In the genomic region with DNA sequence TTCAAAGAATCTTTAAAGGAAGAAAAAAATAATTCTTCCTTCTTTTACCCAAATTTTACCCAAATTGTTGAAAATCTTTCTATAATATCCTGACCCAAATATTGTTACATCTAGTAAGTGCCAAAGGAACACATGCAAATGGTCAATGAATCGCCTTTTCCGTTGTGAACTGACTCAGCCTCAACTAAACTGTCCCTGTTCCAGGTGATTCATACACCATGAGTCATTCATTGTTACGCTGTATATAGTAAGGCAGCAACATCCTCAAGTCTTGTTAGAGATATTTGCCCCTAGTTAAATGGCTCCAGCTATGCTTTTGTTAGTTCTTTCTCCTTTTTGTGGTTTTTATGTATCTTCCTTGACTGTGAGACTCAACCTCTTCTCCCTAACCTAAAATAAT, we compare ENCODE assay signal across 1 cellular context.
TF ChIP-seq lines count a peak whose summit lies in the region.

No MANE protein-coding gene starts in this region.

TF ChIP-seq in HCT116, 20 proteins besides CTCF, POLR2A, EP300 and RAD21 (continued from another document):
- TF ChIP-seq POLR2AphosphoS5 (IDR thresholded peaks at IDR 0.05; ENCODE audit: low read depth, low read length) (peak; percentile 46; the same call in 1 of the 2 replicates), YY1 (IDR thresholded peaks at IDR 0.05; ENCODE audit: extremely low read depth, insufficient replicate concordance, low read depth, low read length) (peak; percentile 40), ELF1 (IDR thresholded peaks at IDR 0.05; ENCODE audit: borderline replicate concordance, low read depth) (no peak), CEBPB (IDR thresholded peaks at IDR 0.05; ENCODE audit: low read depth) (peak; percentile 54), FOSL1 (IDR thresholded peaks at IDR 0.05; ENCODE audit: low read depth) (peak; percentile 99), SP1 (IDR thresholded peaks at IDR 0.05; ENCODE audit: low read depth) (peak; percentile 88), SRF (IDR thresholded peaks at IDR 0.05; ENCODE audit: low read depth) (peak; percentile 82), JUND (IDR thresholded peaks at IDR 0.05) (peak; percentile 99), EGR1 (IDR thresholded peaks at IDR 0.05; ENCODE audit: low read depth) (no peak), TCF7L2 (IDR thresholded peaks at IDR 0.05; ENCODE audit: borderline replicate concordance, extremely low read depth, insufficient read depth, insufficient read length) (no peak), ZNF274 (IDR thresholded peaks at IDR 0.05; ENCODE audit: low read depth, low read length) (no peak), EZH2phosphoT487 (IDR thresholded peaks at IDR 0.05; ENCODE audit: borderline replicate concordance) (no peak), CBX3 (IDR thresholded peaks at IDR 0.05; ENCODE audit: low read depth) (peak; percentile 83; the same call in 1 of the 2 replicates), EZH2 (IDR thresholded peaks at IDR 0.05) (no peak)
- TF ChIP-seq, protein P1, sequence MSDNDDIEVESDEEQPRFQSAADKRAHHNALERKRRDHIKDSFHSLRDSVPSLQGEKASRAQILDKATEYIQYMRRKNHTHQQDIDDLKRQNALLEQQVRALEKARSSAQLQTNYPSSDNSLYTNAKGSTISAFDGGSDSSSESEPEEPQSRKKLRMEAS (IDR thresholded peaks at IDR 0.05) = peak; percentile 58; the same call in 1 of the 2 replicates
- TF ChIP-seq, protein P2, sequence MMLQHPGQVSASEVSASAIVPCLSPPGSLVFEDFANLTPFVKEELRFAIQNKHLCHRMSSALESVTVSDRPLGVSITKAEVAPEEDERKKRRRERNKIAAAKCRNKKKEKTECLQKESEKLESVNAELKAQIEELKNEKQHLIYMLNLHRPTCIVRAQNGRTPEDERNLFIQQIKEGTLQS (IDR thresholded peaks at IDR 0.05) = peak; percentile 70
- TF ChIP-seq, protein P3, sequence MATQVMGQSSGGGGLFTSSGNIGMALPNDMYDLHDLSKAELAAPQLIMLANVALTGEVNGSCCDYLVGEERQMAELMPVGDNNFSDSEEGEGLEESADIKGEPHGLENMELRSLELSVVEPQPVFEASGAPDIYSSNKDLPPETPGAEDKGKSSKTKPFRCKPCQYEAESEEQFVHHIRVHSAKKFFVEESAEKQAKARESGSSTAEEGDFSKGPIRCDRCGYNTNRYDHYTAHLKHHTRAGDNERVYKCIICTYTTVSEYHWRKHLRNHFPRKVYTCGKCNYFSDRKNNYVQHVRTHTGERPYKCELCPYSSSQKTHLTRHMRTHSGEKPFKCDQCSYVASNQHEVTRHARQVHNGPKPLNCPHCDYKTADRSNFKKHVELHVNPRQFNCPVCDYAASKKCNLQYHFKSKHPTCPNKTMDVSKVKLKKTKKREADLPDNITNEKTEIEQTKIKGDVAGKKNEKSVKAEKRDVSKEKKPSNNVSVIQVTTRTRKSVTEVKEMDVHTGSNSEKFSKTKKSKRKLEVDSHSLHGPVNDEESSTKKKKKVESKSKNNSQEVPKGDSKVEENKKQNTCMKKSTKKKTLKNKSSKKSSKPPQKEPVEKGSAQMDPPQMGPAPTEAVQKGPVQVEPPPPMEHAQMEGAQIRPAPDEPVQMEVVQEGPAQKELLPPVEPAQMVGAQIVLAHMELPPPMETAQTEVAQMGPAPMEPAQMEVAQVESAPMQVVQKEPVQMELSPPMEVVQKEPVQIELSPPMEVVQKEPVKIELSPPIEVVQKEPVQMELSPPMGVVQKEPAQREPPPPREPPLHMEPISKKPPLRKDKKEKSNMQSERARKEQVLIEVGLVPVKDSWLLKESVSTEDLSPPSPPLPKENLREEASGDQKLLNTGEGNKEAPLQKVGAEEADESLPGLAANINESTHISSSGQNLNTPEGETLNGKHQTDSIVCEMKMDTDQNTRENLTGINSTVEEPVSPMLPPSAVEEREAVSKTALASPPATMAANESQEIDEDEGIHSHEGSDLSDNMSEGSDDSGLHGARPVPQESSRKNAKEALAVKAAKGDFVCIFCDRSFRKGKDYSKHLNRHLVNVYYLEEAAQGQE (IDR thresholded peaks at IDR 0.05; ENCODE audit: low read depth) = no peak
- TF ChIP-seq, protein P4, sequence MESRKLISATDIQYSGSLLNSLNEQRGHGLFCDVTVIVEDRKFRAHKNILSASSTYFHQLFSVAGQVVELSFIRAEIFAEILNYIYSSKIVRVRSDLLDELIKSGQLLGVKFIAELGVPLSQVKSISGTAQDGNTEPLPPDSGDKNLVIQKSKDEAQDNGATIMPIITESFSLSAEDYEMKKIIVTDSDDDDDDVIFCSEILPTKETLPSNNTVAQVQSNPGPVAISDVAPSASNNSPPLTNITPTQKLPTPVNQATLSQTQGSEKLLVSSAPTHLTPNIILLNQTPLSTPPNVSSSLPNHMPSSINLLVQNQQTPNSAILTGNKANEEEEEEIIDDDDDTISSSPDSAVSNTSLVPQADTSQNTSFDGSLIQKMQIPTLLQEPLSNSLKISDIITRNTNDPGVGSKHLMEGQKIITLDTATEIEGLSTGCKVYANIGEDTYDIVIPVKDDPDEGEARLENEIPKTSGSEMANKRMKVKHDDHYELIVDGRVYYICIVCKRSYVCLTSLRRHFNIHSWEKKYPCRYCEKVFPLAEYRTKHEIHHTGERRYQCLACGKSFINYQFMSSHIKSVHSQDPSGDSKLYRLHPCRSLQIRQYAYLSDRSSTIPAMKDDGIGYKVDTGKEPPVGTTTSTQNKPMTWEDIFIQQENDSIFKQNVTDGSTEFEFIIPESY (IDR thresholded peaks at IDR 0.05; ENCODE audit: extremely low read depth, insufficient replicate concordance, low read length) = peak; percentile 43
